ENCODE assay signal across 8 cellular contexts in the genomic region with DNA sequence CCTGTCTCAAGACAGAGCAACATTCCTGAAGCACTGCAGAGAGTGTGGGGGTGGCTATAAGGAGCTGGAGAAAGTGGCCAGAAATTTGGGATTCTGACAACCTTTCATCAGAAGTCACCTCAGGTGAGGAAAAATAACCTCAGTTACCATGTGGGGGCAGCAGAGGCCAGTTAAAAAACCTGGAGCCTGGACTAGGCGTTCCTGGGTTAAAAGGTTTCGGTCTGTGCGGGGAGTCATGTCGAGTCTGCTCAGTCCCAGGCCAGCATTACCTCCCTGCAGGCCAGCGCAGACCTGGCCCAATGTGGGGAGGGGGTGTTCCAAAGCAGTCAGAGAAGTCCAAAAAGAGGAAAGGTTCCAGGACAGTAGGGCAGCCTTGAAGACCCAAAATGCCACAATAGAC. TPM values are rescaled to one million over a fixed set of nuclear protein-coding genes. Genes with fewer than 3 reads are reported as not detected.
DNase-seq lines count a peak whose midpoint lies in the region; ATAC-seq and TF ChIP-seq lines count a peak whose summit lies in the region.

No MANE protein-coding gene starts in this region.

- no peak overlapping the region for H3K4me3 Mint-ChIP-seq in endodermal cell

- CTCF ChIA-PET in OCI-LY7 (lab: Charles Lee; ENCODE audit: unreplicated experiment) = interaction anchor here (0.6 kb wide), 1 partner anchor 869 kb away, joined by 3 read pairs; no protein-coding TSS in a partner anchor

- H3K36me3 ChIP-seq in OCI-LY7 (ENCODE audit: insufficient read depth, low read length) = no peaks in the 10 kb centered on the region
- H3K36me3 ChIP-seq in endodermal cell (ENCODE audit: control insufficient read depth, insufficient read depth, low read length) = no peaks in the 10 kb centered on the region

- peaks cover 67% of the 10 kb centered on the region for H3K9me3 Mint-ChIP-seq in endodermal cell

- ATAC-seq in GM18909 (IDR thresholded peaks at IDR 0.05; ENCODE audit: poor library complexity, unreplicated experiment) = no peak
- ATAC-seq in GM18873 (IDR thresholded peaks at IDR 0.05; ENCODE audit: low FRiP score, unreplicated experiment) = no peak

- H3K27ac Mint-ChIP-seq in endodermal cell = no peak overlapping the region

- peaks cover 6% of the 10 kb centered on the region for H3K4me1 Mint-ChIP-seq in endodermal cell

- no peak overlapping the region for H3K4me3 ChIP-seq in AG10803 (ENCODE audit: low read length)
- no peak overlapping the region for H3K4me3 ChIP-seq in OCI-LY7 (ENCODE audit: low read depth, low read length, poor library complexity, severe bottlenecking)
- H3K4me3 ChIP-seq in endodermal cell (ENCODE audit: low read length) = no peak overlapping the region

- no peak overlapping the region for H2AFZ ChIP-seq in OCI-LY7 (ENCODE audit: low read length)

- H3K27me3 ChIP-seq in endodermal cell (ENCODE audit: control insufficient read depth, insufficient read depth, low read length, poor library complexity, severe bottlenecking) = no peaks in the 10 kb centered on the region

- no peak overlapping the region for H3K4me2 ChIP-seq in OCI-LY7 (ENCODE audit: low read length)

- peaks cover 9% of the 10 kb centered on the region for H3K27me3 Mint-ChIP-seq in endodermal cell (ENCODE audit: insufficient read depth)

- intact Hi-C loops in OCI-LY7 (cut with micrococcal nuclease; ENCODE audit: unreplicated experiment) = loop anchor here (1.0 kb wide), 2 partner anchors 537 to 604 kb away; no protein-coding TSS in a partner anchor

- H3K4me1 ChIP-seq in OCI-LY7 (ENCODE audit: insufficient read depth, low read length, poor library complexity, severe bottlenecking) (no peaks in the 10 kb centered on the region), endodermal cell (ENCODE audit: control insufficient read depth, insufficient read depth, low read length) (no peaks in the 10 kb centered on the region)

- H4K20me1 ChIP-seq in OCI-LY7 (ENCODE audit: insufficient read depth, low read length) = no peaks in the 10 kb centered on the region

- in situ Hi-C loops in GM13977 (cut with MboI; ENCODE audit: low pct_unique_long_range_greater_than_20kb, low sequenced_read_pairs, unreplicated experiment) = no loop called here

- 29% methylated on average over 5 of the region's 5 CpGs; no CpG with 5 or more reads in 1 of the 2 experiments for WGBS in endodermal cell (ENCODE audit: insufficient coverage in 1 of 2, insufficient read length in 1 of 2), 2 experiments

- no peaks in the 10 kb centered on the region for H3K79me2 ChIP-seq in OCI-LY7 (ENCODE audit: insufficient read depth, low read depth, low read length)

- H3K36me3 Mint-ChIP-seq in endodermal cell (ENCODE audit: low read depth) = no peaks in the 10 kb centered on the region

- no peaks in the 10 kb centered on the region for H3K9me3 ChIP-seq in OCI-LY7 (ENCODE audit: low read length)
- H3K9me3 ChIP-seq in endodermal cell (ENCODE audit: control insufficient read depth, low read length) = no peaks in the 10 kb centered on the region

- H3K9me2 ChIP-seq in OCI-LY7 (ENCODE audit: insufficient read depth, low read length) = no peaks in the 10 kb centered on the region

- no peak for DNase-seq in AG10803 (ENCODE audit: low read depth)
- DNase-seq in GM13977 (ENCODE audit: low spot score) = peak; percentile 36
- DNase-seq in OCI-LY7 (ENCODE audit: low spot score) = peak; percentile 47
- DNase-seq in endodermal cell = peak; percentile 87
- DNase-seq in pons (ENCODE audit: low spot score) = peak; percentile 6
- DNase-seq in COR-L47 (lab: John Stamatoyannopoulos, UW) = no peak

- no TSS peak for BruUV-seq in OCI-LY7 (replicated peaks; lab: Mats Ljungman, UMichigan)

- H3K9ac ChIP-seq in endodermal cell (ENCODE audit: extremely low read depth, low read length, poor library complexity, severe bottlenecking) = no peak overlapping the region

- TF ChIP-seq CTCF in AG10803 (conservative IDR thresholded peaks at IDR 0.05; ENCODE audit: low read length) (peak; percentile 32), GM13977 (IDR thresholded peaks at IDR 0.05; ENCODE audit: extremely low read depth, insufficient read depth, missing control alignments) (peak; percentile 45), OCI-LY7 (conservative IDR thresholded peaks at IDR 0.05; ENCODE audit: low read length) (peak; percentile 69), endodermal cell (conservative IDR thresholded peaks at IDR 0.05) (peak; percentile 69)

- POLR2A ChIA-PET in OCI-LY7 (lab: Charles Lee) = no interaction called here

- H3K27ac ChIP-seq in OCI-LY7 (ENCODE audit: low read depth, low read length, poor library complexity, severe bottlenecking) = no peak overlapping the region
- H3K27ac ChIP-seq in endodermal cell (ENCODE audit: low read depth, low read length) = no peak overlapping the region

RNA-seq across cellular contexts. Expression of gene NALF2, which starts 10.9 kb away (rescaled TPM):
- 2.8 and 3.3 TPM in 2 replicates for total RNA-seq in OCI-LY7 (2014; rRNA removed; shearing (Covaris generic))
- total RNA-seq in OCI-LY7 (2022) (7.7 TPM in 2 replicates), endodermal cell (10 to 100 TPM; 43.1 to 56.4 TPM)
- 6.1 TPM for polyA plus RNA-seq in endodermal cell (2013, experiment 1 of 2)
- 6.5 TPM for polyA plus RNA-seq in endodermal cell (2013, experiment 2 of 2)

Comparison
In these comparisons a context has a peak if more than half of its experiments do, and no peak if none do; other contexts are left out.
1. DNase-seq: peak in GM13977 (single experiment), OCI-LY7 (single experiment), endodermal cell (single experiment) and pons (single experiment); none in AG10803 (single experiment) and COR-L47 (single experiment).
2. RNA of gene NALF2, which starts 10.9 kb away (total RNA-seq): 43.1 to 56.4 TPM in endodermal cell; 2.8 to 7.7 TPM in OCI-LY7; every median in the first group is over 4 times any median in the second.
3. Peak in every context shown above with its lines, with median percentiles within 50 percentile points of each other: CTCF ChIP-seq.